26 cellular contexts compared by ENCODE assay signal in the genomic region with DNA sequence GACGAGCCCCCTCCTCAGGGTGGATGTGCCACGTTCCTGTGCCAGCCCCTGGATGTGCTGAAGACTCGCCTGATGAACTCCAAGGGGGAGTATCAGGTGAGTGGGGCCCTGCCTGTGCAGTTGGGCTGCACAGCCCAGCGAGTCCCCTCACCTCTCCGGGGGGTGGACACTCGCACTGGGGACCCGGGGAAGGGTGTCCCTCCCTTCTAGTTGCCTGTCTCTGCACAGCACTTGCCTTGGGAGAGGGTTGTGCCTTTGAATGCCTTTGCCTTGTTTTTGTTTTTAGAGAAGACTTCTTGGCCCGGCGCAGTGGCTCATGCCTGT. TPM values are rescaled to one million over a fixed set of nuclear protein-coding genes. Genes with fewer than 3 reads are reported as not detected.
DNase-seq lines count a peak whose midpoint lies in the region; TF ChIP-seq lines count a peak whose summit lies in the region.
"Had no signal": no experiment of that assay in that cellular context is flagged by ENCODE, and none has a peak within 500 bp of the region (broad histone marks: within the 10 kb centered on the region; RNA-seq: fewer than 3 reads in every experiment).

No MANE protein-coding gene starts in this region.

- H3K27ac ChIP-seq in HEK293 (ENCODE audit: extremely low read depth, low read depth, low read length) (no peak overlapping the region), RWPE1 (peak overlapping the region; percentile 21), spleen (no peak overlapping the region), suprapubic skin (no peak overlapping the region)
- H3K27ac ChIP-seq: BLaER1 had no signal

- H3K4me3 ChIP-seq in HEK293 (ENCODE audit: low read depth, low read length) = no peak overlapping the region
- no peak overlapping the region for H3K4me3 ChIP-seq in spleen
- H3K4me3 ChIP-seq in suprapubic skin = no peak overlapping the region
- H3K4me3 ChIP-seq: BLaER1, GM12878 had no signal

- POLR2A ChIA-PET in HEK293 (lab: Yijun Ruan, JAX) = no interaction called here
- POLR2A ChIA-PET in RWPE1 (lab: Yijun Ruan, JAX; ENCODE audit: low non-redundant PET) = no interaction called here

- no peak overlapping the region for H3K27ac Mint-ChIP-seq in neural crest cell (ENCODE audit: unreplicated experiment)
- H3K27ac Mint-ChIP-seq: CD14-positive monocyte; CD4-positive, alpha-beta memory T cell; CD4-positive, CD25-positive, alpha-beta regulatory T cell had no signal

- DNase-seq in RWPE1 (ENCODE audit: low spot score) = no peak
- DNase-seq in neural crest cell (ENCODE audit: low read depth, low spot score) = no peak
- DNase-seq in spleen = peak; percentile 66
- DNase-seq in NCI-H510A (lab: John Stamatoyannopoulos, UW) = no peak
- no peak for DNase-seq in Kasumi-1 (lab: John Stamatoyannopoulos, UW)
- DNase-seq in NOMO-1 treated with DMSO at 0.1 percent for 48 hours (lab: John Stamatoyannopoulos, UW; ENCODE audit: unreplicated experiment) = no peak
- no peak for DNase-seq in suprapubic skin (ENCODE audit: low spot score in 2 of 2)
- DNase-seq: 8988T; ACHN; BE2C; C1 segment of cervical spinal cord; CD4-positive, alpha-beta memory T cell; CD4-positive, CD25-positive, alpha-beta regulatory T cell; CD8-positive, alpha-beta memory T cell; COR-L47; DMS 273 treated with DMSO at 0.1 percent for 48 hours; DMS153; DMS53; DMS79; DND-41; EL; GDM1 had no signal

- CTCF ChIA-PET in HEK293 (lab: Yijun Ruan, JAX) (no interaction called here), RWPE1 (lab: Yijun Ruan, JAX) (no interaction called here)

- intact Hi-C loops in spleen (cut with DNase I; ENCODE audit: low total_unique reads) = no loop called here

- TF ChIP-seq CTCF in HEK293 (tag by site-specific recombination; IDR thresholded peaks at IDR 0.05) (no peak), RWPE1 (conservative IDR thresholded peaks at IDR 0.05; ENCODE audit: low read depth) (no peak), neural crest cell (conservative IDR thresholded peaks at IDR 0.05) (no peak), spleen (IDR thresholded peaks at IDR 0.05 in 8 of 11, conservative IDR thresholded peaks at IDR 0.05 in 3 of 11) (no peak), suprapubic skin (IDR thresholded peaks at IDR 0.05) (no peak)

- H3K36me3 ChIP-seq in HEK293 (ENCODE audit: control insufficient read depth in 2 of 2, insufficient read depth in 1 of 2, low read length in 2 of 2) = peaks cover 9 to 69% of the 10 kb centered on the region in 2 experiments; a peak in 2 of 3 replicates
- peaks cover 0 to 43% (median 0%) of the 10 kb centered on the region in 6 donors for H3K36me3 ChIP-seq in spleen
- peaks cover 34% of the 10 kb centered on the region for H3K36me3 ChIP-seq in suprapubic skin

- H3K27me3 Mint-ChIP-seq in neural crest cell (ENCODE audit: low read depth) = peaks cover 9% of the 10 kb centered on the region
- H3K27me3 Mint-ChIP-seq: CD4-positive, alpha-beta memory T cell; CD4-positive, CD25-positive, alpha-beta regulatory T cell; CD8-positive, alpha-beta memory T cell had no signal

- 93 to 98% (median 97%) methylated on average over 5 to 9 of the region's 9 CpGs for WGBS in spleen, 5 donors
- 96% methylated on average over 6 of the region's 9 CpGs for WGBS in suprapubic skin

- peaks cover 7% of the 10 kb centered on the region for H3K4me1 Mint-ChIP-seq in neural crest cell

- no peak for TF ChIP-seq EP300 in suprapubic skin (IDR thresholded peaks at IDR 0.05)

- TF ChIP-seq POLR2A in spleen (IDR thresholded peaks at IDR 0.05) (no peak), suprapubic skin (IDR thresholded peaks at IDR 0.05) (no peak)

- H3K4me1 ChIP-seq in HEK293 (ENCODE audit: control insufficient read depth, insufficient read depth, low read length) = peaks cover 8% of the 10 kb centered on the region
- H3K4me1 ChIP-seq in spleen = peaks cover 7 to 31% (median 12%) of the 10 kb centered on the region in 6 donors
- peaks cover 49% of the 10 kb centered on the region for H3K4me1 ChIP-seq in suprapubic skin
- H3K4me1 ChIP-seq: BE2C had no signal

- H3K36me3 Mint-ChIP-seq in neural crest cell (ENCODE audit: low read depth) = peaks cover 6% of the 10 kb centered on the region
- H3K36me3 Mint-ChIP-seq: CD4-positive, alpha-beta memory T cell; CD4-positive, CD25-positive, alpha-beta regulatory T cell; CD8-positive, alpha-beta memory T cell had no signal

- H3K4me3 Mint-ChIP-seq in neural crest cell = peak overlapping the region; percentile 62
- H3K4me3 Mint-ChIP-seq: CD14-positive monocyte; CD4-positive, alpha-beta memory T cell; CD8-positive, alpha-beta memory T cell had no signal

- peaks cover 0 to 6% (median 0%) of the 10 kb centered on the region in 7 donors for H3K27me3 ChIP-seq in spleen (replicated peaks in 1 of 7)
- H3K27me3 ChIP-seq in suprapubic skin = no peaks in the 10 kb centered on the region
- H3K27me3 ChIP-seq: BE2C, BLaER1 had no signal

- no peaks in the 10 kb centered on the region for H3K9me3 Mint-ChIP-seq in neural crest cell
- H3K9me3 Mint-ChIP-seq: CD14-positive monocyte; CD4-positive, alpha-beta memory T cell had no signal

- no peaks in the 10 kb centered on the region for H3K9me3 ChIP-seq in HEK293 (ENCODE audit: control insufficient read depth, insufficient read depth, low read depth, low read length)
- no peaks in the 10 kb centered on the region for H3K9me3 ChIP-seq in spleen
- H3K9me3 ChIP-seq in suprapubic skin = no peaks in the 10 kb centered on the region
- H3K9me3 ChIP-seq: BE2C, BLaER1 had no signal

TF ChIP-seq in HEK293, 187 proteins besides CTCF, POLR2A, EP300 and RAD21:
- TF ChIP-seq SP2 (tag by site-specific recombination; IDR thresholded peaks at IDR 0.05) (0 out of 2 replicates have a peak, but pooled peaks have one; percentile 14), ZNF10 (tag by site-specific recombination; IDR thresholded peaks at IDR 0.05) (0 out of 2 replicates have a peak, but pooled peaks have one; percentile 35), ZNF626 (tag by site-specific recombination; IDR thresholded peaks at IDR 0.05) (no peak)

RNA-seq across cellular contexts. Expression of a gene that starts 5.6 kb away (rescaled TPM):
- total RNA-seq in neural crest cell (27.1 and 28.8 TPM in 2 replicates), spleen (1 to 10 TPM; 2.9 to 7.5 (median 3.7) TPM), suprapubic skin (10 to 100 TPM; 14.1 to 32.0 (median 16.9) TPM)
- polyA plus RNA-seq in spleen = 1 to 10 TPM; 4.7 to 7.7 (median 6.9) TPM

RNA-seq across cellular contexts. Expression of a gene that starts 14.6 kb away (rescaled TPM):
- total RNA-seq in neural crest cell = 106 TPM in 2 replicates
- total RNA-seq in spleen = 10 to 100 TPM; 36.2 to 68.5 (median 43.2) TPM
- polyA plus RNA-seq in spleen = 100 to 1,000 TPM in 2 of 3 donors, 10 to 100 TPM in 1; 71.7 to 160 (median 121) TPM
- 10 to 100 TPM; 27.6 to 65.7 (median 52.1) TPM for total RNA-seq in suprapubic skin

RNA-seq across cellular contexts. Expression of a gene that starts 33.9 kb away (rescaled TPM):
- total RNA-seq in neural crest cell (103 and 108 TPM in 2 replicates), spleen (100 to 1,000 TPM in 4 of 7 donors, 10 to 100 TPM in 3; 62.3 to 134 (median 106) TPM), suprapubic skin (100 to 1,000 TPM in 3 of 4 donors, 10 to 100 TPM in 1; 91.0 to 181 (median 107) TPM)
- polyA plus RNA-seq in spleen = 100 to 1,000 TPM in 2 of 3 donors, 10 to 100 TPM in 1; 61.3 to 133 (median 119) TPM

RNA-seq across cellular contexts. Expression of a gene that starts 34.1 kb away (rescaled TPM):
- total RNA-seq in neural crest cell = 51.0 and 53.7 TPM in 2 replicates
- total RNA-seq in spleen = 10 to 100 TPM; 22.5 to 36.6 (median 29.1) TPM
- 10 to 100 TPM; 56.0 to 93.5 (median 79.8) TPM for polyA plus RNA-seq in spleen
- 10 to 100 TPM; 20.2 to 39.4 (median 36.2) TPM for total RNA-seq in suprapubic skin

RNA-seq across cellular contexts. Expression of a gene that starts 51.2 kb away (rescaled TPM):
- 37.0 and 38.3 TPM in 2 replicates for total RNA-seq in neural crest cell
- total RNA-seq in spleen = 10 to 100 TPM; 10.7 to 24.2 (median 19.0) TPM
- 10 to 100 TPM; 20.7 to 40.1 (median 21.4) TPM for polyA plus RNA-seq in spleen
- total RNA-seq in suprapubic skin = 10 to 100 TPM; 14.9 to 29.8 (median 24.5) TPM
